8 cellular contexts compared by ENCODE assay signal in genomic region chr13:30274083-30274482, GRCh38.
"Had no signal": no experiment of that assay in that cellular context is flagged by ENCODE, and none has a peak within 500 bp of the region (broad histone marks: within the 10 kb centered on the region; RNA-seq: fewer than 3 reads in every experiment).

No MANE protein-coding gene starts in this region.

- H3K27ac ChIP-seq: HL-60 had no signal

- H3K4me3 ChIP-seq: GM23338, K562 had no signal

- DNase-seq: H9, HCEC 1CT, IMR-90 had no signal

- H3K4me3 Mint-ChIP-seq: GM23338, H9 had no signal

- H3K9me3 Mint-ChIP-seq: GM23338 had no signal

- H3K4me1 Mint-ChIP-seq: GM23338, H9 had no signal

- ATAC-seq: GM23338, K562 had no signal

- H3K27ac Mint-ChIP-seq: GM23338, H9 had no signal

- H2AFZ ChIP-seq: GM23338 had no signal

- FAIRE-seq: H1, H54, K562 had no signal

- H3K4me2 ChIP-seq: GM23338 had no signal
